In genomic region chr9:14313378-14313940, GRCh38 we compare ENCODE assay signal across 8 cellular contexts. TPM values are rescaled to one million over a fixed set of nuclear protein-coding genes. Genes with fewer than 3 reads are reported as not detected.
DNase-seq lines count a peak whose midpoint lies in the region; ATAC-seq and TF ChIP-seq lines count a peak whose summit lies in the region.

No MANE protein-coding gene starts in this region.

- DNase-seq in Caco-2 (peak in 1 of 2 experiments; percentile 4), MG63 (no peak), SK-N-DZ (ENCODE audit: low spot score) (no peak), RPMI8226 (no peak)

- intact Hi-C loops in Caco-2 (cut with micrococcal nuclease; ENCODE audit: unreplicated experiment): no loop called here

- H3K4me1 Mint-ChIP-seq in Caco-2 (ENCODE audit: low read depth, unreplicated experiment): peaks cover 6% of the 10 kb centered on the region

- TF ChIP-seq CTCF in Caco-2 (IDR thresholded peaks at IDR 0.05; ENCODE audit: insufficient read depth in 1 of 2, low read depth in 1 of 2, low read length in 1 of 2, severe bottlenecking in 1 of 2, unreplicated experiment in 1 of 2): no peak

- no TSS peak for BruUV-seq in Caco-2 (replicated peaks; lab: Mats Ljungman, UMichigan)

- H3K9ac ChIP-seq in iPS-18a (ENCODE audit: low read length) (peak overlapping the region; percentile 72), skeletal muscle tissue (ENCODE audit: low read depth in 1 of 3, low read length in 3 of 3) (peak overlapping the region; percentile 88 to 97 (median 95))

- POLR2A ChIA-PET in Caco-2 (lab: Charles Lee): no interaction called here

- H3K27me3 Mint-ChIP-seq in Caco-2 (ENCODE audit: insufficient read depth, unreplicated experiment): peaks cover 24% of the 10 kb centered on the region

- H3K4me1 ChIP-seq in Caco-2 (no peaks in the 10 kb centered on the region; the same call in 1 of the 2 replicates), iPS-18a (ENCODE audit: control insufficient read depth, low read depth, low read length) (peaks cover 28% of the 10 kb centered on the region), skeletal muscle tissue (ENCODE audit: control insufficient read depth in 3 of 3, insufficient read depth in 3 of 3, low read length in 3 of 3) (peaks cover 10 to 36% (median 13%) of the 10 kb centered on the region in 3 donors)

- H3K27me3 ChIP-seq in Caco-2 (replicated peaks; ENCODE audit: control insufficient read depth, insufficient read depth, low read length) (peaks cover 1% of the 10 kb centered on the region; the same call in 1 of the 2 replicates), MG63 (no peaks in the 10 kb centered on the region), iPS-18a (ENCODE audit: control insufficient read depth, insufficient read depth, low read length) (peaks cover 46% of the 10 kb centered on the region), skeletal muscle tissue (ENCODE audit: control insufficient read depth in 3 of 3, insufficient read depth in 3 of 3, low read length in 3 of 3) (no peaks in the 10 kb centered on the region)

- H3K9me3 Mint-ChIP-seq in Caco-2 (ENCODE audit: unreplicated experiment): no peaks in the 10 kb centered on the region

- H3K36me3 ChIP-seq in Caco-2 (ENCODE audit: control insufficient read depth, insufficient read depth, low read length): no peaks in the 10 kb centered on the region
- H3K36me3 ChIP-seq in MG63: peaks cover 4% of the 10 kb centered on the region; the same call in 1 of the 2 replicates
- H3K36me3 ChIP-seq in iPS-18a (ENCODE audit: control insufficient read depth, low read depth, low read length): no peaks in the 10 kb centered on the region
- H3K36me3 ChIP-seq in skeletal muscle tissue (ENCODE audit: control insufficient read depth in 3 of 3, insufficient read depth in 3 of 3, low read length in 3 of 3): no peaks in the 10 kb centered on the region

- H3K4me3 ChIP-seq in Caco-2 (ENCODE audit: low read depth, low read length): peak overlapping the region; percentile 6
- H3K4me3 ChIP-seq in MG63: peak overlapping the region; percentile 88
- peak overlapping the region; percentile 97 for H3K4me3 ChIP-seq in iPS-18a (ENCODE audit: low read length)
- peak overlapping the region; percentile 86 to 96 (median 88) for H3K4me3 ChIP-seq in skeletal muscle tissue (ENCODE audit: low read length in 3 of 3)

- peak overlapping the region; percentile 88 for H3K27ac ChIP-seq in angular gyrus (ENCODE audit: low read depth, low read length)
- H3K27ac ChIP-seq in iPS-18a (ENCODE audit: low read length): no peak overlapping the region
- peak overlapping the region; percentile 96 for H3K27ac ChIP-seq in skeletal muscle tissue (ENCODE audit: low read depth, low read length)

- no peaks in the 10 kb centered on the region for H3K36me3 Mint-ChIP-seq in Caco-2 (ENCODE audit: insufficient read depth, unreplicated experiment)

- H3K4me3 Mint-ChIP-seq in Caco-2 (ENCODE audit: unreplicated experiment): peak overlapping the region; percentile 76

- no peak overlapping the region for H3K27ac Mint-ChIP-seq in Caco-2 (ENCODE audit: unreplicated experiment)

- no peaks in the 10 kb centered on the region for H3K9me3 ChIP-seq in Caco-2
- no peaks in the 10 kb centered on the region for H3K9me3 ChIP-seq in MG63
- H3K9me3 ChIP-seq in iPS-18a (ENCODE audit: control insufficient read depth, low read depth, low read length): no peaks in the 10 kb centered on the region
- no peaks in the 10 kb centered on the region for H3K9me3 ChIP-seq in skeletal muscle tissue (ENCODE audit: control insufficient read depth in 3 of 3, low read length in 3 of 3)

- CTCF ChIA-PET in Caco-2 (lab: Charles Lee): no interaction called here

- ATAC-seq in HG02973 (IDR thresholded peaks at IDR 0.05; ENCODE audit: unreplicated experiment): no peak

RNA-seq across cellular contexts. Expression of gene NFIB, which starts 0.5 kb away (rescaled TPM):
- total RNA-seq in Caco-2 (2022) (0.44 and 0.61 TPM in 2 replicates), skeletal muscle tissue (95.0 TPM)
- 47.3 and 62.1 TPM in 2 replicates for total RNA-seq in MG63 (2014; rRNA removed; shearing (Covaris generic); ENCODE audit: low replicate concordance)
- polyA plus RNA-seq in SK-N-DZ (2014; cell fraction: cytosol; rRNA removed): 4.4 and 6.0 TPM in 2 replicates
- 12.1 and 12.8 TPM in 2 replicates for polyA plus RNA-seq in SK-N-DZ (2014; cell fraction: nucleus; rRNA removed)

Comparison
In these comparisons a context has a peak if more than half of its experiments do, and no peak if none do; other contexts are left out.
1. H3K4me3 ChIP-seq: peak in every context shown above with its lines; median percentile 97 in iPS-18a; 88 in MG63; 88 in skeletal muscle tissue; 6 in Caco-2.
2. RNA of gene NFIB, which starts 0.5 kb away (total RNA-seq): 95.0 TPM in skeletal muscle tissue (single experiment) and 47.3 to 62.1 TPM in MG63; 0.44 to 0.61 TPM in Caco-2; every median in the first group is over 10 times any median in the second.